In genomic region chr9:124717597-124717996, GRCh38 we compare ENCODE assay signal across 28 cellular contexts. TPM values are rescaled to one million over a fixed set of nuclear protein-coding genes. Genes with fewer than 3 reads are reported as not detected.
A peak's percentile ranks its signal among the peaks of the same experiment; 100 is the strongest.
DNase-seq lines count a peak whose midpoint lies in the region; ATAC-seq, FAIRE-seq and TF ChIP-seq lines count a peak whose summit lies in the region.
"Had no signal": no experiment of that assay in that cellular context is flagged by ENCODE, and none has a peak within 500 bp of the region (broad histone marks: within the 10 kb centered on the region; RNA-seq: fewer than 3 reads in every experiment).

No MANE protein-coding gene starts in this region.

- peaks cover 15% of the 10 kb centered on the region for H3K79me2 ChIP-seq in HCT116 (ENCODE audit: insufficient read depth, low read length)

- no peak for TF ChIP-seq EP300 in esophagus muscularis mucosa (IDR thresholded peaks at IDR 0.05)

- FAIRE-seq in H54 (lab: Jason Lieb, UNC): peak; percentile 30
- FAIRE-seq: A204.1, GM12878, GM12892, GM18507 had no signal

- no peaks in the 10 kb centered on the region for H3K27me3 Mint-ChIP-seq in nephron progenitor cell (ENCODE audit: low read depth, poor library complexity)

- H3K9me3 Mint-ChIP-seq in nephron progenitor cell: no peaks in the 10 kb centered on the region
- H3K9me3 Mint-ChIP-seq: CD14-positive monocyte; CD4-positive, alpha-beta memory T cell; CD4-positive, CD25-positive, alpha-beta regulatory T cell had no signal

- WGBS in esophagus muscularis mucosa: 100% methylated on average over 2 of the region's 2 CpGs

- peak overlapping the region; percentile 60 for H3K27ac Mint-ChIP-seq in nephron progenitor cell
- H3K27ac Mint-ChIP-seq: CD14-positive monocyte; CD4-positive, alpha-beta memory T cell; CD4-positive, CD25-positive, alpha-beta regulatory T cell; CD8-positive, alpha-beta memory T cell had no signal

- ATAC-seq in HCT116 (no peak), left colon (peak; percentile 80)

- no peak for TF ChIP-seq POLR2A in H54 (IDR thresholded peaks at IDR 0.05; ENCODE audit: low read depth, low read length)
- TF ChIP-seq POLR2A in HCT116 (IDR thresholded peaks at IDR 0.05; ENCODE audit: borderline replicate concordance, extremely low read depth, insufficient read depth, insufficient read length): no peak
- no peak for TF ChIP-seq POLR2A in esophagus muscularis mucosa (IDR thresholded peaks at IDR 0.05; ENCODE audit: low read depth)

- H3K36me3 ChIP-seq in HCT116 (ENCODE audit: control insufficient read depth in 1 of 2, insufficient read depth in 2 of 2, low read length in 2 of 2) (no peaks in the 10 kb centered on the region), esophagus muscularis mucosa (no peaks in the 10 kb centered on the region)
- H3K36me3 ChIP-seq: BE2C, BLaER1 had no signal

- H4K20me1 ChIP-seq in HCT116 (ENCODE audit: insufficient read depth): peaks cover 14% of the 10 kb centered on the region
- H4K20me1 ChIP-seq: BLaER1 had no signal

- no TSS peak for BruUV-seq in HCT116 (replicated peaks; lab: Mats Ljungman, UMichigan)

- no peak overlapping the region; the same call in 1 of the 2 replicates for H3K27ac ChIP-seq in HCT116 (ENCODE audit: low read depth, low read length)
- H3K27ac ChIP-seq in esophagus muscularis mucosa (replicated peaks in 1 of 4): no peak overlapping the region
- H3K27ac ChIP-seq: BLaER1 had no signal

- no peak overlapping the region for H2AFZ ChIP-seq in HCT116 (ENCODE audit: low read depth, low read length, poor library complexity, severe bottlenecking)

- H3K4me1 ChIP-seq in HCT116 (ENCODE audit: control insufficient read depth in 1 of 2, insufficient read depth in 2 of 2, low read length in 2 of 2) (peaks cover 64 to 78% of the 10 kb centered on the region in 2 experiments), esophagus muscularis mucosa (no peaks in the 10 kb centered on the region)
- H3K4me1 ChIP-seq: BLaER1 had no signal

- no peak overlapping the region for H3K4me3 ChIP-seq in HCT116 (replicated peaks in 1 of 2; ENCODE audit: low read depth in 1 of 2, low read length in 2 of 2)
- H3K4me3 ChIP-seq in esophagus muscularis mucosa: no peak overlapping the region
- H3K4me3 ChIP-seq: BLaER1, GM12878 had no signal

- no peak overlapping the region for H3K9ac ChIP-seq in HCT116 (ENCODE audit: low read length)
- H3K9ac ChIP-seq: BLaER1 had no signal

- H3K4me3 Mint-ChIP-seq in nephron progenitor cell: no peak overlapping the region
- H3K4me3 Mint-ChIP-seq: CD14-positive monocyte; CD4-positive, alpha-beta memory T cell; CD4-positive, CD25-positive, alpha-beta regulatory T cell; CD8-positive, alpha-beta memory T cell had no signal

- TF ChIP-seq RAD21 in HCT116 (IDR thresholded peaks at IDR 0.05; ENCODE audit: low read depth): no peak

- H3K27me3 ChIP-seq in HCT116 (ENCODE audit: insufficient read depth, low read length) (no peaks in the 10 kb centered on the region), esophagus muscularis mucosa (no peaks in the 10 kb centered on the region)
- H3K27me3 ChIP-seq: BE2C, BLaER1 had no signal

- CTCF ChIA-PET in HCT116 (lab: Charles Lee): interaction anchor here (0.9 to 1.2 kb wide), 3 partner anchors 47 to 136 kb away, joined by 3 to 5 read pairs (median 3); partner anchors contain the start of gene WDR38

- no peaks in the 10 kb centered on the region for H3K9me2 ChIP-seq in HCT116 (ENCODE audit: insufficient read depth)

- H3K36me3 Mint-ChIP-seq in nephron progenitor cell (ENCODE audit: low read depth): peaks cover 46% of the 10 kb centered on the region
- H3K36me3 Mint-ChIP-seq: CD4-positive, alpha-beta memory T cell; CD4-positive, CD25-positive, alpha-beta regulatory T cell; CD8-positive, alpha-beta memory T cell had no signal

- H3K4me2 ChIP-seq in HCT116 (ENCODE audit: low read length): peak overlapping the region; percentile 67
- H3K4me2 ChIP-seq: BLaER1 had no signal

- H3K4me1 Mint-ChIP-seq in nephron progenitor cell: peaks cover 8% of the 10 kb centered on the region
- H3K4me1 Mint-ChIP-seq: CD14-positive monocyte; CD4-positive, alpha-beta memory T cell; CD8-positive, alpha-beta memory T cell had no signal

- intact Hi-C loops in HCT116 (cut with micrococcal nuclease) (no loop called here), left colon (cut with DNase I, micrococcal nuclease) (loop anchor here in 1 of 2 donors (10.0 kb wide), 1 partner anchor 103 kb away; no protein-coding TSS in a partner anchor), esophagus muscularis mucosa (cut with DNase I) (no loop called here)

- H3K9me3 ChIP-seq in HCT116 (ENCODE audit: control insufficient read depth in 1 of 2, insufficient read depth in 1 of 2, low read depth in 1 of 2, low read length in 2 of 2) (no peaks in the 10 kb centered on the region), esophagus muscularis mucosa (no peaks in the 10 kb centered on the region)
- H3K9me3 ChIP-seq: BE2C, BLaER1 had no signal

- DNase-seq in H54 (ENCODE audit: insufficient read length, low spot score) (no peak), HCT116 (ENCODE audit: low read depth, low spot score) (no peak), left colon (no peak), nephron progenitor cell (no peak), esophagus muscularis mucosa (ENCODE audit: extremely low spot score) (no peak), NCI-H524 treated with DMSO at 0.1 percent for 48 hours (lab: John Stamatoyannopoulos, UW) (no peak), activated gamma-delta T cell treated with Interleukin-2 at 50 U/mL for 16 hours (no peak), NCI-H1092 treated with DMSO at 0.1 percent for 48 hours (lab: John Stamatoyannopoulos, UW) (no peak)
- DNase-seq: 8988T; ACHN; BE2C; C1 segment of cervical spinal cord; CD4-positive, alpha-beta memory T cell; CD4-positive, CD25-positive, alpha-beta regulatory T cell; CD8-positive, alpha-beta memory T cell; COR-L47; DMS 273 treated with DMSO at 0.1 percent for 48 hours; DMS153; DMS53; DMS79; DND-41; GDM1 had no signal

- RAD21 ChIA-PET in HCT116 (lab: Charles Lee; ENCODE audit: low non-redundant PET in 1 of 2, low total read pairs in 2 of 2, uncharacterized antibody in 2 of 2, unreplicated experiment in 2 of 2): no interaction called here

- POLR2A ChIA-PET in HCT116 (lab: Charles Lee): interaction anchor here (0.6 to 1.2 kb wide), 2 partner anchors 9 to 11 kb away, joined by 3 read pairs; no protein-coding TSS in a partner anchor

- no peak for TF ChIP-seq CTCF in HCT116 (IDR thresholded peaks at IDR 0.05 in 2 of 3, conservative IDR thresholded peaks at IDR 0.05 in 1 of 3; ENCODE audit: borderline replicate concordance in 1 of 3, insufficient read depth in 1 of 3, low read depth in 2 of 3, low read length in 2 of 3)
- no peak for TF ChIP-seq CTCF in nephron progenitor cell (IDR thresholded peaks at IDR 0.05)
- no peak for TF ChIP-seq CTCF in esophagus muscularis mucosa (IDR thresholded peaks at IDR 0.05)

TF ChIP-seq in HCT116, 20 proteins besides CTCF, POLR2A, EP300 and RAD21 (continues in another document):
- TF ChIP-seq EZH2phosphoT487 (IDR thresholded peaks at IDR 0.05; ENCODE audit: borderline replicate concordance) (no peak), FOSL1 (IDR thresholded peaks at IDR 0.05; ENCODE audit: low read depth) (no peak), POLR2AphosphoS5 (IDR thresholded peaks at IDR 0.05; ENCODE audit: low read depth, low read length) (no peak), SRF (IDR thresholded peaks at IDR 0.05; ENCODE audit: low read depth) (no peak), CEBPB (IDR thresholded peaks at IDR 0.05; ENCODE audit: low read depth) (no peak), EGR1 (IDR thresholded peaks at IDR 0.05; ENCODE audit: low read depth) (no peak), MAX (IDR thresholded peaks at IDR 0.05) (no peak), YY1 (IDR thresholded peaks at IDR 0.05; ENCODE audit: extremely low read depth, insufficient replicate concordance, low read depth, low read length) (no peak), ZBTB33 (IDR thresholded peaks at IDR 0.05; ENCODE audit: extremely low read depth, insufficient replicate concordance, low read length) (no peak)

RNA-seq across cellular contexts. Expression of gene NR6A1, which starts 53.5 kb away (rescaled TPM):
- total RNA-seq in HCT116 (2021; ENCODE audit: unreplicated experiment) (9.9 TPM), left colon (1 to 10 TPM; 4.6 to 7.1 TPM), esophagus muscularis mucosa (1 to 10 TPM; 1.8 to 2.8 (median 2.0) TPM)
- 3.5 and 3.7 TPM in 2 replicates for polyA plus RNA-seq in HCT116 (2012)
- polyA plus RNA-seq: CD4-positive, alpha-beta memory T cell; CD4-positive, CD25-positive, alpha-beta regulatory T cell; CD8-positive, alpha-beta memory T cell had no signal

RNA-seq across cellular contexts. Expression of gene OLFML2A, which starts 59.3 kb away (rescaled TPM):
- 6.3 TPM for total RNA-seq in HCT116 (2021; ENCODE audit: unreplicated experiment)
- polyA plus RNA-seq in HCT116 (2012): 2.8 and 3.3 TPM in 2 replicates
- 10 to 100 TPM in 1 of 2 donors, 1 to 10 TPM in 1; 3.3 to 12.7 TPM for total RNA-seq in left colon
- 10 to 100 TPM; 39.0 to 98.9 (median 60.3) TPM for total RNA-seq in esophagus muscularis mucosa
- total RNA-seq: CD4-positive, alpha-beta memory T cell; CD4-positive, CD25-positive, alpha-beta regulatory T cell; CD8-positive, alpha-beta memory T cell had no signal
- polyA plus RNA-seq: CD4-positive, alpha-beta memory T cell; CD4-positive, CD25-positive, alpha-beta regulatory T cell; CD8-positive, alpha-beta memory T cell had no signal
